ENCODE assay signal across 8 cellular contexts in genomic region chr17:42459256-42459982, GRCh38. TPM values are rescaled to one million over a fixed set of nuclear protein-coding genes. Genes with fewer than 3 reads are reported as not detected.
DNase-seq lines count a peak whose midpoint lies in the region; ATAC-seq and TF ChIP-seq lines count a peak whose summit lies in the region.

No MANE protein-coding gene starts in this region.

- TF ChIP-seq POLR2A in Peyer's patch (IDR thresholded peaks at IDR 0.05), result no peak

- H3K27ac ChIP-seq in C4-2B (peak overlapping the region; percentile 73), Peyer's patch (peak overlapping the region; percentile 87 to 97 (median 92)), iPS-18a (ENCODE audit: low read length) (no peak overlapping the region)

- H3K36me3 ChIP-seq in Peyer's patch, result peaks cover 0 to 8% (median 0%) of the 10 kb centered on the region in 3 donors
- H3K36me3 ChIP-seq in iPS-18a (ENCODE audit: control insufficient read depth, low read depth, low read length), result peaks cover 16% of the 10 kb centered on the region

- intact Hi-C loops in MCF 10A (cut with micrococcal nuclease), result loop anchor here (1.0 kb wide), 3 partner anchors 14 to 36 kb away; partner anchors contain the start of gene CAVIN1

- peaks cover 0 to 33% (median 11%) of the 10 kb centered on the region in 4 donors for H3K4me1 ChIP-seq in Peyer's patch
- H3K4me1 ChIP-seq in iPS-18a (ENCODE audit: control insufficient read depth, low read depth, low read length), result peaks cover 7% of the 10 kb centered on the region

- peak overlapping the region; percentile 59 to 85 (median 76) for H3K4me3 ChIP-seq in Peyer's patch
- H3K4me3 ChIP-seq in iPS-18a (ENCODE audit: low read length), result peak overlapping the region; percentile 76

- H3K27me3 ChIP-seq in Peyer's patch (no peaks in the 10 kb centered on the region), iPS-18a (ENCODE audit: control insufficient read depth, insufficient read depth, low read length) (no peaks in the 10 kb centered on the region)

- POLR2A ChIA-PET in HEK293T (lab: Yijun Ruan, JAX), result interaction anchor here (0.9 kb wide), 1 partner anchor 10 kb away, joined by 3 read pairs; no protein-coding TSS in a partner anchor
- POLR2A ChIA-PET in MCF 10A (lab: Yijun Ruan, JAX), result interaction anchor here (0.8 to 2.8 kb wide), 22 partner anchors 10 to 137 kb away, joined by 3 to 36 read pairs (median 5); partner anchors contain the start of genes CAVIN1, NAGLU and STAT3

- peak overlapping the region; percentile 92 for H3K4me3 Mint-ChIP-seq in MCF 10A (ENCODE audit: unreplicated experiment)

- CTCF ChIA-PET in HEK293T (lab: Yijun Ruan, JAX) (interaction anchor here (0.6 to 1.3 kb wide), 3 partner anchors 10 to 36 kb away, joined by 4 to 6 read pairs (median 5); no protein-coding TSS in a partner anchor), MCF 10A (lab: Yijun Ruan, JAX) (interaction anchor here (0.6 to 2.3 kb wide), 8 partner anchors 17 to 184 kb away, joined by 3 to 6 read pairs (median 3); partner anchors contain the start of gene CAVIN1)

- peak overlapping the region; percentile 76 for H3K9ac ChIP-seq in iPS-18a (ENCODE audit: low read length)

- ATAC-seq in GM21526 (IDR thresholded peaks at IDR 0.05; ENCODE audit: low FRiP score, unreplicated experiment) (no peak), GM21737 (IDR thresholded peaks at IDR 0.05; ENCODE audit: unreplicated experiment) (no peak)

- TF ChIP-seq CTCF in C4-2B (conservative IDR thresholded peaks at IDR 0.05) (peak; percentile 73), Peyer's patch (IDR thresholded peaks at IDR 0.05) (peak in 4 of 6 experiments; percentile 11 to 27 (median 13)), MCF 10A (IDR thresholded peaks at IDR 0.05; ENCODE audit: unreplicated experiment) (peak; percentile 29)

- no peaks in the 10 kb centered on the region for H3K9me3 Mint-ChIP-seq in MCF 10A (ENCODE audit: unreplicated experiment)

- no peaks in the 10 kb centered on the region for H3K27me3 Mint-ChIP-seq in MCF 10A (ENCODE audit: insufficient read depth, unreplicated experiment)

- no peaks in the 10 kb centered on the region for H3K9me3 ChIP-seq in Peyer's patch
- no peaks in the 10 kb centered on the region for H3K9me3 ChIP-seq in iPS-18a (ENCODE audit: control insufficient read depth, low read depth, low read length)

- peak overlapping the region; percentile 92 for H3K27ac Mint-ChIP-seq in MCF 10A (ENCODE audit: low read depth, unreplicated experiment)

- no TSS peak for BruUV-seq in MCF 10A (replicated peaks; lab: Mats Ljungman, UMichigan)

- DNase-seq in HEK293T (ENCODE audit: extremely low spot score) (peak; percentile 52), Peyer's patch (peak; percentile 63 to 79 (median 67)), MCF 10A (ENCODE audit: unreplicated experiment) (peak; percentile 63), renal cortical epithelial cell (ENCODE audit: low read depth) (peak; percentile 42)

- peaks cover 37% of the 10 kb centered on the region for H3K4me1 Mint-ChIP-seq in MCF 10A (ENCODE audit: insufficient read depth, unreplicated experiment)

- peaks cover 30% of the 10 kb centered on the region for H3K36me3 Mint-ChIP-seq in MCF 10A (ENCODE audit: insufficient read depth, unreplicated experiment)

TF ChIP-seq in HEK293T, 16 proteins besides CTCF, POLR2A, EP300 and RAD21:
- no peak for TF ChIP-seq ELF4 (IDR thresholded peaks at IDR 0.05)
- TF ChIP-seq LEF1 (IDR thresholded peaks at IDR 0.05; ENCODE audit: borderline replicate concordance), result peak; percentile 67; the same call in 1 of the 2 replicates

RNA-seq across cellular contexts. Expression of gene ATP6V0A1, which starts 0.7 kb away (rescaled TPM):
- total RNA-seq in Peyer's patch (100 to 1,000 TPM; 121 to 251 (median 204) TPM), MCF 10A (2022) (56.0 and 60.5 TPM in 2 replicates), renal cortical epithelial cell (43.6 and 137 TPM in 2 replicates)

RNA-seq across cellular contexts. Expression of gene CAVIN1, which starts 36.4 kb away (rescaled TPM):
- total RNA-seq in Peyer's patch (10 to 100 TPM; 16.3 to 94.9 (median 35.9) TPM), MCF 10A (2022) (137 and 143 TPM in 2 replicates), renal cortical epithelial cell (256 and 383 TPM in 2 replicates)

Comparison
In these comparisons a context has a peak if more than half of its experiments do, and no peak if none do; other contexts are left out.
1. CTCF ChIP-seq: peak in every context shown above with its lines; median percentile 73 in C4-2B; 29 in MCF 10A; 13 in Peyer's patch.